25 cellular contexts compared by ENCODE assay signal in genomic region chr15:92636401-92636949, GRCh38. TPM values are rescaled to one million over a fixed set of nuclear protein-coding genes. Genes with fewer than 3 reads are reported as not detected.
DNase-seq lines count a peak whose midpoint lies in the region; ATAC-seq, FAIRE-seq and TF ChIP-seq lines count a peak whose summit lies in the region.
"Had no signal": no experiment of that assay in that cellular context is flagged by ENCODE, and none has a peak within 500 bp of the region (broad histone marks: within the 10 kb centered on the region; RNA-seq: fewer than 3 reads in every experiment).

No MANE protein-coding gene starts in this region.

- ATAC-seq in WTC11 = no peak
- peak; percentile 4 for ATAC-seq in left lung
- ATAC-seq in sciatic nerve = no peak

- H3K27ac ChIP-seq in left lung (peak overlapping the region; percentile 61 to 77), stomach (peak overlapping the region; percentile 80 to 91 (median 86))
- H3K27ac ChIP-seq: cardiac muscle cell had no signal

- H3K4me3 ChIP-seq in left lung (no peak overlapping the region), stomach (no peak overlapping the region)
- H3K4me3 ChIP-seq: cardiac muscle cell, K562, MG63, right atrium auricular region, transverse colon had no signal

- FAIRE-seq in H54 (lab: Jason Lieb, UNC) = no peak
- FAIRE-seq: K562 had no signal

- 0 out of 2 replicates have a peak, but pooled peaks have one; percentile 21 for TF ChIP-seq EP300 in Ishikawa (IDR thresholded peaks at IDR 0.05; ENCODE audit: borderline replicate concordance)
- no peak for TF ChIP-seq EP300 in stomach (IDR thresholded peaks at IDR 0.05)

- H3K36me3 ChIP-seq in left lung (no peaks in the 10 kb centered on the region), stomach (no peaks in the 10 kb centered on the region)
- H3K36me3 ChIP-seq: cardiac muscle cell, MG63, right atrium auricular region, transverse colon had no signal

- H3K4me3 Mint-ChIP-seq in WTC11 = no peak overlapping the region
- H3K4me3 Mint-ChIP-seq: activated CD4-positive, alpha-beta T cell treated with anti-CD3 and anti-CD28 coated beads, Interleukin-2, amount 10 ng/mL, durations not matched to agents 7 days and 5 days; activated CD8-positive, alpha-beta memory T cell treated with anti-CD3 and anti-CD28 coated beads, Interleukin-2, amount 10 ng/mL, durations not matched to agents 7 days and 5 days; CD4-positive, alpha-beta T cell; dendritic cell treated with granulocyte-macrophage colony-stimulating factor and Interleukin-4, amounts not matched to agents 40 ng/mL and 50 ng/mL, for 4 days; stimulated activated naive CD8-positive, alpha-beta T cell treated with anti-CD3 and anti-CD28 coated beads, Interleukin-15, Interleukin-2, amounts not matched to agents 100 ng/mL and 50 ng/mL, for 24 hours had no signal

- H3K9me3 Mint-ChIP-seq in WTC11 = peaks cover 20% of the 10 kb centered on the region
- H3K9me3 Mint-ChIP-seq: activated CD4-positive, alpha-beta T cell treated with anti-CD3 and anti-CD28 coated beads, Interleukin-2, amount 10 ng/mL, durations not matched to agents 7 days and 5 days had no signal

- H3K36me3 Mint-ChIP-seq in WTC11 = peaks cover 15% of the 10 kb centered on the region
- H3K36me3 Mint-ChIP-seq: activated CD8-positive, alpha-beta memory T cell treated with anti-CD3 and anti-CD28 coated beads, Interleukin-2, amount 10 ng/mL, durations not matched to agents 7 days and 5 days had no signal

- WGBS in stomach, 5 donors = 81 to 88% (median 85%) methylated on average over 12 of the region's 12 CpGs

- CTCF ChIA-PET in WTC11 (lab: Charles Lee) = no interaction called here

- H3K27ac Mint-ChIP-seq in WTC11 = peak overlapping the region; percentile 67
- H3K27ac Mint-ChIP-seq: activated CD4-positive, alpha-beta T cell treated with anti-CD3 and anti-CD28 coated beads, Interleukin-2, amount 10 ng/mL, durations not matched to agents 7 days and 5 days; activated CD8-positive, alpha-beta memory T cell treated with anti-CD3 and anti-CD28 coated beads, Interleukin-2, amount 10 ng/mL, durations not matched to agents 7 days and 5 days; CD4-positive, alpha-beta T cell; dendritic cell treated with granulocyte-macrophage colony-stimulating factor and Interleukin-4, amounts not matched to agents 40 ng/mL and 50 ng/mL, for 4 days; stimulated activated naive CD8-positive, alpha-beta T cell treated with anti-CD3 and anti-CD28 coated beads, Interleukin-15, Interleukin-2, amounts not matched to agents 100 ng/mL and 50 ng/mL, for 24 hours had no signal

- DNase-seq in WTC11 (ENCODE audit: low spot score) (no peak), left lung (no peak), stomach (peak; percentile 21), sciatic nerve (ENCODE audit: low spot score) (no peak), H54 (ENCODE audit: insufficient read length, low spot score) (no peak), GDM1 (lab: John Stamatoyannopoulos, UW) (no peak)
- DNase-seq in stimulated activated CD4-positive, alpha-beta T cell treated with anti-CD3 and anti-CD28 coated beads, Interleukin-12 subunit alpha, Interleukin-12 subunit beta, amount 100 ng/mL, for 4 hours = no peak
- DNase-seq: activated CD4-positive, alpha-beta T cell treated with anti-CD3 and anti-CD28 coated beads, Interleukin-2, amount 10 ng/mL, durations not matched to agents 7 days and 5 days; activated CD8-positive, alpha-beta memory T cell treated with anti-CD3 and anti-CD28 coated beads, Interleukin-2, amount 10 ng/mL, durations not matched to agents 7 days and 5 days; activated naive CD4-positive, alpha-beta T cell treated with anti-CD3 and anti-CD28 coated beads, Interleukin-2, amount 50 U/mL, for 16 hours; CD4-positive, alpha-beta T cell; EL; kidney glomerular epithelial cell; mesenchymal stem cell; MG63; occipital lobe; T-helper 2 cell had no signal

- H3K9me3 ChIP-seq in left lung = peaks cover 0 to 10% of the 10 kb centered on the region in 2 donors
- H3K9me3 ChIP-seq in stomach = no peaks in the 10 kb centered on the region
- H3K9me3 ChIP-seq: SK-N-SH, transverse colon had no signal

- intact Hi-C loops in left lung (cut with DNase I) = no loop called here
- intact Hi-C loops in stomach (cut with DNase I; ENCODE audit: low total_unique reads) = no loop called here
- intact Hi-C loops in sciatic nerve (cut with DNase I) = no loop called here

- TF ChIP-seq CTCF in WTC11 (IDR thresholded peaks at IDR 0.05) (no peak), left lung (IDR thresholded peaks at IDR 0.05) (no peak), stomach (IDR thresholded peaks at IDR 0.05) (no peak)

- H3K4me1 Mint-ChIP-seq in WTC11 = peaks cover 50% of the 10 kb centered on the region
- H3K4me1 Mint-ChIP-seq: activated CD4-positive, alpha-beta T cell treated with anti-CD3 and anti-CD28 coated beads, Interleukin-2, amount 10 ng/mL, durations not matched to agents 7 days and 5 days; activated CD8-positive, alpha-beta memory T cell treated with anti-CD3 and anti-CD28 coated beads, Interleukin-2, amount 10 ng/mL, durations not matched to agents 7 days and 5 days had no signal

- TF ChIP-seq POLR2A in stomach (IDR thresholded peaks at IDR 0.05) (no peak), H54 (IDR thresholded peaks at IDR 0.05; ENCODE audit: low read depth, low read length) (no peak)

- TF ChIP-seq RAD21 in Ishikawa (IDR thresholded peaks at IDR 0.05; ENCODE audit: low read depth) = no peak

- no peaks in the 10 kb centered on the region for H3K27me3 Mint-ChIP-seq in WTC11 (ENCODE audit: low read depth)
- H3K27me3 Mint-ChIP-seq: activated CD4-positive, alpha-beta T cell treated with anti-CD3 and anti-CD28 coated beads, Interleukin-2, amount 10 ng/mL, durations not matched to agents 7 days and 5 days; CD4-positive, alpha-beta T cell had no signal

- H3K4me1 ChIP-seq in left lung = peaks cover 8 to 18% of the 10 kb centered on the region in 2 donors
- peaks cover 56 to 75% (median 67%) of the 10 kb centered on the region in 4 donors for H3K4me1 ChIP-seq in stomach

- H3K27me3 ChIP-seq in left lung (no peaks in the 10 kb centered on the region), stomach (no peaks in the 10 kb centered on the region)
- H3K27me3 ChIP-seq: cardiac muscle cell, MG63, right atrium auricular region, transverse colon had no signal

- POLR2A ChIA-PET in WTC11 (lab: Charles Lee) = no interaction called here

TF ChIP-seq in Ishikawa, 13 proteins besides CTCF, POLR2A, EP300 and RAD21:
- TF ChIP-seq TCF12 (IDR thresholded peaks at IDR 0.05; ENCODE audit: low read depth) = no peak; the same call in 1 of the 2 replicates
- TF ChIP-seq TEAD4 (IDR thresholded peaks at IDR 0.05) = peak; percentile 52

TF ChIP-seq in WTC11, 78 proteins besides CTCF, POLR2A, EP300 and RAD21:
- TF ChIP-seq E2F4 (CRISPR knock-in tag; IDR thresholded peaks at IDR 0.05; ENCODE audit: borderline replicate concordance, low read depth) = no peak
- TF ChIP-seq NR3C1 (CRISPR knock-in tag; conservative IDR thresholded peaks at IDR 0.05; ENCODE audit: low read depth) = no peak
- no peak for TF ChIP-seq PRDM15 (CRISPR knock-in tag; IDR thresholded peaks at IDR 0.05)
- no peak for TF ChIP-seq SMAD4 (CRISPR knock-in tag; IDR thresholded peaks at IDR 0.05)

RNA-seq across cellular contexts. Expression of gene FAM174B, which starts 19.1 kb away (rescaled TPM):
- total RNA-seq in WTC11 (2021) (19.0 to 22.1 TPM (median 21.8 TPM) in 3 replicates), left lung (10 to 100 TPM; 42.8 to 66.3 TPM), stomach (10 to 100 TPM; 14.6 to 54.0 (median 36.2) TPM), sciatic nerve (17.5 TPM)
- polyA plus RNA-seq in stomach = 10 to 100 TPM; 21.7 to 30.3 (median 22.7) TPM
